In genomic region chr4:153529646-153530045, GRCh38 we compare ENCODE assay signal across 10 cellular contexts.
DNase-seq lines count a peak whose midpoint lies in the region; ATAC-seq and TF ChIP-seq lines count a peak whose summit lies in the region.
"Had no signal": no experiment of that assay in that cellular context is flagged by ENCODE, and none has a peak within 500 bp of the region (broad histone marks: within the 10 kb centered on the region; RNA-seq: fewer than 3 reads in every experiment).

No MANE protein-coding gene starts in this region.

- H3K9ac ChIP-seq in adipocyte (ENCODE audit: low read length) (peak overlapping the region; percentile 27), PC-3 (ENCODE audit: low read length) (no peak overlapping the region)

- H4K20me1 ChIP-seq in PC-3 (ENCODE audit: low read length), result no peaks in the 10 kb centered on the region

- no peaks in the 10 kb centered on the region for H3K9me3 Mint-ChIP-seq in T-helper 1 cell treated with Interleukin-12 subunit alpha and Interleukin-12 subunit beta and Interleukin-4 antibody, amounts not matched to agents 30 μg/mL and 1 μg/mL, for 36 hours

- H3K27ac ChIP-seq in neutrophil (peak overlapping the region; percentile 82), PC-3 (ENCODE audit: low read length) (no peak overlapping the region)

- H3K4me3 Mint-ChIP-seq in T-helper 1 cell treated with Interleukin-12 subunit alpha and Interleukin-12 subunit beta and Interleukin-4 antibody, amounts not matched to agents 30 μg/mL and 1 μg/mL, for 36 hours, result peak overlapping the region; percentile 75

- ATAC-seq in PC-3, result no peak
- ATAC-seq in HG03139 (IDR thresholded peaks at IDR 0.05; ENCODE audit: unreplicated experiment), result no peak

- no peaks in the 10 kb centered on the region for H3K9me2 ChIP-seq in PC-3 (replicated peaks; ENCODE audit: low read length)

- intact Hi-C loops in PC-3 (cut with micrococcal nuclease), result no loop called here

- H3K9me3 ChIP-seq in adipocyte (ENCODE audit: control insufficient read depth, low read length), result no peaks in the 10 kb centered on the region
- no peaks in the 10 kb centered on the region for H3K9me3 ChIP-seq in neutrophil
- no peaks in the 10 kb centered on the region for H3K9me3 ChIP-seq in PC-3 (ENCODE audit: low read length)
- H3K9me3 ChIP-seq: heart right ventricle had no signal

- peaks cover 65% of the 10 kb centered on the region for H3K4me1 Mint-ChIP-seq in T-helper 1 cell treated with Interleukin-12 subunit alpha and Interleukin-12 subunit beta and Interleukin-4 antibody, amounts not matched to agents 30 μg/mL and 1 μg/mL, for 36 hours (ENCODE audit: low read depth)

- no peaks in the 10 kb centered on the region for H3K79me2 ChIP-seq in PC-3 (ENCODE audit: low read length)

- H3K4me3 ChIP-seq in adipocyte (ENCODE audit: low read length), result no peak overlapping the region
- H3K4me3 ChIP-seq in neutrophil (ENCODE audit: low read depth in 1 of 2, low read length in 1 of 2), result peak overlapping the region; percentile 7 to 42
- H3K4me3 ChIP-seq in PC-3 (ENCODE audit: low read length), result no peak overlapping the region
- H3K4me3 ChIP-seq: heart right ventricle had no signal

- no peak for DNase-seq in T-helper 1 cell
- DNase-seq in MV-4-11 (lab: John Stamatoyannopoulos, UW), result peak; percentile 39
- DNase-seq in adipocyte (ENCODE audit: low read depth), result peak; percentile 61
- DNase-seq in PC-3, result no peak
- DNase-seq in foreskin melanocyte, result no peak
- DNase-seq: heart right ventricle, trophoblast cell had no signal

- H3K4me1 ChIP-seq in adipocyte (ENCODE audit: control insufficient read depth, insufficient read depth, low read length) (peaks cover 40% of the 10 kb centered on the region), neutrophil (ENCODE audit: control insufficient read depth in 1 of 2, insufficient read depth in 1 of 2, low read depth in 1 of 2, low read length in 1 of 2) (peaks cover 81 to 100% of the 10 kb centered on the region in 2 experiments), PC-3 (ENCODE audit: insufficient read depth, low read length) (no peaks in the 10 kb centered on the region)

- peaks cover 13% of the 10 kb centered on the region for H3K36me3 Mint-ChIP-seq in T-helper 1 cell treated with Interleukin-12 subunit alpha and Interleukin-12 subunit beta and Interleukin-4 antibody, amounts not matched to agents 30 μg/mL and 1 μg/mL, for 36 hours (ENCODE audit: low read depth)

- CTCF ChIA-PET in PC-3 (lab: Charles Lee), result no interaction called here

- TF ChIP-seq CTCF in neutrophil (IDR thresholded peaks at IDR 0.05), result no peak
- TF ChIP-seq CTCF in PC-3 (conservative IDR thresholded peaks at IDR 0.05; ENCODE audit: low read depth, low read length), result no peak

- no peaks in the 10 kb centered on the region for H3F3A ChIP-seq in PC-3 (ENCODE audit: low read length, unreplicated experiment)

- H3K36me3 ChIP-seq in adipocyte (ENCODE audit: control insufficient read depth, insufficient read depth, low read length, severe bottlenecking), result no peaks in the 10 kb centered on the region
- no peaks in the 10 kb centered on the region for H3K36me3 ChIP-seq in neutrophil
- no peaks in the 10 kb centered on the region for H3K36me3 ChIP-seq in PC-3 (ENCODE audit: low read depth, low read length)
- H3K36me3 ChIP-seq: heart right ventricle had no signal

- H3K27me3 Mint-ChIP-seq in T-helper 1 cell treated with Interleukin-12 subunit alpha and Interleukin-12 subunit beta and Interleukin-4 antibody, amounts not matched to agents 30 μg/mL and 1 μg/mL, for 36 hours (ENCODE audit: low read depth), result no peaks in the 10 kb centered on the region

- H2AFZ ChIP-seq in PC-3 (ENCODE audit: low read length), result no peak overlapping the region

- no peaks in the 10 kb centered on the region for H3K27me3 ChIP-seq in adipocyte (replicated peaks; ENCODE audit: control insufficient read depth, insufficient read depth, low read length)
- H3K27me3 ChIP-seq in neutrophil, result no peaks in the 10 kb centered on the region
- no peaks in the 10 kb centered on the region for H3K27me3 ChIP-seq in PC-3 (ENCODE audit: low read length)
- H3K27me3 ChIP-seq: heart right ventricle had no signal

- H3K27ac Mint-ChIP-seq in T-helper 1 cell treated with Interleukin-12 subunit alpha and Interleukin-12 subunit beta and Interleukin-4 antibody, amounts not matched to agents 30 μg/mL and 1 μg/mL, for 36 hours, result peak overlapping the region; percentile 84

- BruUV-seq in PC-3 (replicated peaks; lab: Mats Ljungman, UMichigan), result no TSS peak

- POLR2A ChIA-PET in PC-3 (lab: Charles Lee; ENCODE audit: unreplicated experiment), result no interaction called here

- H3K4me2 ChIP-seq in PC-3 (ENCODE audit: low read length), result no peak overlapping the region

Comparison
In these comparisons a context has a peak if more than half of its experiments do, and no peak if none do; other contexts are left out.
1. DNase-seq: peak in MV-4-11 (single experiment) and adipocyte (single experiment); none in T-helper 1 cell (0 of 5), PC-3 (single experiment) and foreskin melanocyte (single experiment).
2. H3K4me3 ChIP-seq: peak in neutrophil (2 of 2); none in adipocyte (single experiment) and PC-3 (single experiment).